In genomic region chr19:47778089-47778953, GRCh38 we compare ENCODE assay signal across 8 cellular contexts. TPM values are rescaled to one million over a fixed set of nuclear protein-coding genes. Genes with fewer than 3 reads are reported as not detected.
DNase-seq lines count a peak whose midpoint lies in the region; ATAC-seq and TF ChIP-seq lines count a peak whose summit lies in the region.

SELENOW (plus strand) TSS chr19:47778703; CDS start chr19:47778786, 83 bp downstream.

- DNase-seq in 8988T = peak; percentile 78
- peak; percentile 36 for DNase-seq in NCI-H460 (ENCODE audit: extremely low read depth, low read depth)
- peak; percentile 70 for DNase-seq in activated CD4-positive, alpha-beta T cell treated with anti-CD3 and anti-CD28 coated beads, Interleukin-2, amount 50 U/mL, for 1 hour
- peak; percentile 31 for DNase-seq in dedifferentiated amniotic fluid mesenchymal stem cell (ENCODE audit: extremely low spot score)
- peak; percentile 77 to 92 for DNase-seq in left lung
- DNase-seq in stimulated activated CD4-positive, alpha-beta T cell treated with anti-CD3 and anti-CD28 coated beads, Interleukin-2, amount 100 ng/mL, for 4 hours (ENCODE audit: low read depth) = peak; percentile 55

- H3K27me3 ChIP-seq in left lung = no peaks in the 10 kb centered on the region

- peaks cover 0 to 26% of the 10 kb centered on the region in 2 donors for H3K36me3 ChIP-seq in left lung

- H3K27ac ChIP-seq in left lung = peak within 1 kb of the TSS; percentile 94 to 98

- no peak for TF ChIP-seq CTCF in left lung (IDR thresholded peaks at IDR 0.05)

- intact Hi-C loops in left lung (cut with DNase I) = no loop called here

- peak; percentile 64 for ATAC-seq in GM18873 (IDR thresholded peaks at IDR 0.05; ENCODE audit: low FRiP score, unreplicated experiment)
- ATAC-seq in HG03342 (IDR thresholded peaks at IDR 0.05; ENCODE audit: unreplicated experiment) = peak; percentile 75
- peak; percentile 90 for ATAC-seq in left lung

- peak within 1 kb of the TSS; percentile 74 to 92 for H3K4me3 ChIP-seq in left lung

- peaks cover 29 to 31% of the 10 kb centered on the region in 2 donors for H3K4me1 ChIP-seq in left lung

- H3K9me3 ChIP-seq in left lung = no peaks in the 10 kb centered on the region

RNA-seq across cellular contexts. Expression of gene SELENOW, which starts in this region (rescaled TPM):
- total RNA-seq in NCI-H460 (2014; rRNA removed; shearing (Covaris generic)) = 58.4 and 58.8 TPM in 2 replicates
- 77.2 and 123 TPM in 2 replicates for polyA plus RNA-seq in NCI-H460 (2014; cell fraction: nucleus; rRNA removed)
- 100 to 1,000 TPM; 233 to 596 TPM for total RNA-seq in left lung

Comparison
In these comparisons a context has a peak if more than half of its experiments do, and no peak if none do; other contexts are left out.
1. Peak in every context shown above with its lines: DNase-seq, ATAC-seq, H3K4me3 ChIP-seq and H3K27ac ChIP-seq.
2. DNase-seq: peak in every context shown above with its lines; median percentile 84 in left lung; 78 in 8988T; 70 in activated CD4-positive, alpha-beta T cell treated with anti-CD3 and anti-CD28 coated beads, Interleukin-2, amount 50 U/mL, for 1 hour; 55 in stimulated activated CD4-positive, alpha-beta T cell treated with anti-CD3 and anti-CD28 coated beads, Interleukin-2, amount 100 ng/mL, for 4 hours; 36 in NCI-H460; 31 in dedifferentiated amniotic fluid mesenchymal stem cell.